ENCODE assay signal across 2 cellular contexts in the genomic region with DNA sequence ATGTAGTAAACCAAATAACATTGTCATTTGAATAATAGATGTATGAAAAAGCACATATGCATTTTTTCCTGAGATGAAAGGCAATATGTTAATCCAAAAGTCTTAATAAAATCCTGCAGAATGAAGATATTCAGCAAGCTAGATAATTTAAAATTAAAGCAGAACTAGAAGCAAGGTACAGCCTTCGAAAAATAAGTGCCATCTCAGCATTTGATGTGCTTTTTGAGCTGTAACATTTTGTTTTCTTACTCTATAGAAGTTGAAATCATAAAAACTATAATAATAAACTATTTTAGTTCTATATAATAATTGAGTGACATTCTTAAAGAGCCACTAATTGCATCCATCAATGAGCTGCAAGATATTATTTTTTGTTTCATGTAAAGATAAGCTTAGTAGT.
TF ChIP-seq lines count a peak whose summit lies in the region.

No MANE protein-coding gene starts in this region.

TF ChIP-seq in HepG2, 621 proteins besides CTCF, POLR2A, EP300 and RAD21 (continued from another document):
- no peak for TF ChIP-seq NKX3-1 (CRISPR knock-in tag; IDR thresholded peaks at IDR 0.05)

TF ChIP-seq in IMR-90, 13 proteins besides CTCF, POLR2A, EP300 and RAD21 (continued from another document):
- TF ChIP-seq MAZ (IDR thresholded peaks at IDR 0.05; ENCODE audit: borderline replicate concordance, low read depth, low read length) = no peak
- no peak for TF ChIP-seq CHD1 (IDR thresholded peaks at IDR 0.05; ENCODE audit: low read depth, low read length)
